In the genomic region with DNA sequence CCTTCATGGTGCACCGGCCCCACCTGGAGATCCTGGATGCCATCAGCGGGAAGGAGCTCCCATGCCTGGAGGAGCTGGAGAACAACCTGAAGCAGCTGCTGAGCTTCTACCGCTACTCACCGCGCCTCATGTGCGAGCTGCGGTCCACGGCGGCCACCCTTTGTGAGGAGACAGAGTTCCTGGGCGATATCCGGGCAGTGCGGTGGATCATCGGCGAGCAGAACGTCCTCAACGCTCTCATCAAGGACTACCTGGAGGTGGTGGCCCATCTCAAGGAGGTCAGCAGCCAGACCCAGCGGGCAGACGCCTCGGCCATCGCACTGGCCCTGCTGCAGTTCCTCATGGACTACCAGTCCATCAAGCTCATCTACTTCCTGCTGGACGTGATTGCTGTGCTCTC, we compare ENCODE assay signal across 6 cellular contexts. TPM values are rescaled to one million over a fixed set of nuclear protein-coding genes. Genes with fewer than 3 reads are reported as not detected.
"Had no signal": no experiment of that assay in that cellular context is flagged by ENCODE, and none has a peak within 500 bp of the region (broad histone marks: within the 10 kb centered on the region; RNA-seq: fewer than 3 reads in every experiment).

No MANE protein-coding gene starts in this region.

- H3K4me3 ChIP-seq: K562 had no signal

- DNase-seq: IMR-90, KBM-7 had no signal

- H3K27ac ChIP-seq: HL-60 had no signal

- ATAC-seq: HepG2, K562 had no signal

RNA-seq across cellular contexts. Expression of a gene that starts 59.2 kb away (rescaled TPM):
- total RNA-seq: IMR-90 had no signal
- polyA plus RNA-seq: IgD-negative memory B cell, IMR-90 had no signal
